ENCODE assay signal across 19 cellular contexts in the genomic region with DNA sequence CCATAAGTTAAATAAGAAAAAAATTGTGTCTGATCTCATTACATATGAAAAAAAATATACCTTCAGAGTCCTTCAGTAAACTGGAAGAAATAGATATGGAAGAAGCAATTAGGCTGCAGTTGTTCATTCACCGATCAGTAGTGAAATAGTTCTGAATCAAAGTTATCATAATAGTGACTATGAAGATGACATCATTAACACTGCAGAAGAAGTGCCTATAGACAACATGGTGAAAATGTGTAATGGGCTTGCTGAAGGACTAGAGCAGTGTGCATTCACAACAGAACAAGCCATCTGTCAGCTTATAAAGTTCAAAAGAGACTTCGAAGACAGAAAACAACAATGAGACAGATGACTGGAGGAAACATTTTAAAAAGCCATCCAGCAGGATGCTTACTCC.
"Had no signal": no experiment of that assay in that cellular context is flagged by ENCODE, and none has a peak within 500 bp of the region (broad histone marks: within the 10 kb centered on the region; RNA-seq: fewer than 3 reads in every experiment).

No MANE protein-coding gene starts in this region.

- H3K36me3 ChIP-seq: adrenal gland, esophagus muscularis mucosa, transverse colon, uterus had no signal

- H3K4me1 ChIP-seq: uterus had no signal

- H3K27ac ChIP-seq: adrenal gland, coronary artery, esophagus muscularis mucosa, transverse colon, uterus had no signal

- H3K27me3 ChIP-seq: adrenal gland, esophagus muscularis mucosa, transverse colon, uterus had no signal

- ATAC-seq: activated CD4-positive, alpha-beta T cell treated with anti-CD3 and anti-CD28 coated beads for 36 hours; activated T-cell treated with anti-CD3 and anti-CD28 coated beads, Interleukin-2, amount 50 U/mL, for 4 hours; left colon; sciatic nerve; stimulated activated naive B cell treated with anti-CD40 and anti-IgM and Interleukin-4, amounts not matched to agents 10 μg/mL and 1 μg/mL and 100 μg/mL, for 72 hours had no signal

- H3K9me3 ChIP-seq: adrenal gland, esophagus muscularis mucosa, mucosa of descending colon, transverse colon, uterus had no signal

- DNase-seq: activated B cell treated with CpG ODN at 0.5 μM for 24 hours; activated CD4-positive, alpha-beta T cell treated with anti-CD3 and anti-CD28 coated beads for 36 hours; activated CD4-positive, alpha-beta T cell treated with anti-CD3 and anti-CD28 coated beads, Interleukin-2, amount 50 U/mL, for 48 hours; activated CD8-positive, alpha-beta memory T cell treated with anti-CD3 and anti-CD28 coated beads, Interleukin-2, amount 50 U/mL, for 48 hours; activated naive CD4-positive, alpha-beta T cell; activated T-cell treated with anti-CD3 and anti-CD28 coated beads, Interleukin-2, amount 50 U/mL, for 4 hours; adrenal gland; left colon; mesendoderm; mucosa of descending colon; nephron progenitor cell; small intestine; stimulated activated CD4-positive, alpha-beta T cell treated with anti-CD3 and anti-CD28 coated beads, Interleukin-15, amount 100 ng/mL, for 24 hours; stimulated activated naive B cell treated with anti-CD40 and anti-IgM and Interleukin-4, amounts not matched to agents 10 μg/mL and 1 μg/mL and 100 μg/mL, for 72 hours; transverse colon; uterus had no signal

- H3K4me3 ChIP-seq: adrenal gland, coronary artery, esophagus muscularis mucosa, mucosa of descending colon, transverse colon, uterus had no signal
